23 cellular contexts compared by ENCODE assay signal in genomic region chr12:63525831-63526230, GRCh38.
"Had no signal": no experiment of that assay in that cellular context is flagged by ENCODE, and none has a peak within 500 bp of the region (broad histone marks: within the 10 kb centered on the region; RNA-seq: fewer than 3 reads in every experiment).

No MANE protein-coding gene starts in this region.

- H3K27ac ChIP-seq: brain microvascular endothelial cell, cardiac muscle cell, KMS-11, WERI-Rb-1 had no signal

- H3K4me1 Mint-ChIP-seq: activated CD4-positive, alpha-beta memory T cell treated with anti-CD3 and anti-CD28 coated beads, Interleukin-2, amount 10 ng/mL, durations not matched to agents 7 days and 5 days; activated CD4-positive, alpha-beta T cell treated with anti-CD3 and anti-CD28 coated beads for 36 hours; activated naive CD4-positive, alpha-beta T cell treated with anti-CD3 and anti-CD28 coated beads, Interleukin-2, amount 10 ng/mL, durations not matched to agents 7 days and 5 days; activated naive CD8-positive, alpha-beta T cell treated with anti-CD3 and anti-CD28 coated beads for 36 hours had no signal

- H3K9me3 Mint-ChIP-seq: activated CD4-positive, alpha-beta memory T cell treated with anti-CD3 and anti-CD28 coated beads, Interleukin-2, amount 10 ng/mL, durations not matched to agents 7 days and 5 days; activated naive CD4-positive, alpha-beta T cell treated with anti-CD3 and anti-CD28 coated beads, Interleukin-2, amount 10 ng/mL, durations not matched to agents 7 days and 5 days; activated T-helper 2 cell treated with anti-CD3 and anti-CD28 coated beads, Interferon-gamma antibody, Interleukin-2, Interleukin-4, amounts not matched to agents 10 μg/mL and 5 μg/mL and 100 μg/mL, durations not matched to agents 14 hours and 24 hours and 36 hours had no signal

- H3K27me3 Mint-ChIP-seq: activated CD4-positive, alpha-beta memory T cell treated with anti-CD3 and anti-CD28 coated beads, Interleukin-2, amount 10 ng/mL, durations not matched to agents 7 days and 5 days; activated CD4-positive, alpha-beta T cell treated with anti-CD3 and anti-CD28 coated beads for 36 hours; activated naive CD4-positive, alpha-beta T cell treated with anti-CD3 and anti-CD28 coated beads, Interleukin-2, amount 10 ng/mL, durations not matched to agents 7 days and 5 days; activated naive CD8-positive, alpha-beta T cell treated with anti-CD3 and anti-CD28 coated beads for 36 hours had no signal

- H3K9ac ChIP-seq: KMS-11 had no signal

- H3K36me3 ChIP-seq: brain microvascular endothelial cell, cardiac muscle cell, WERI-Rb-1 had no signal

- H3K4me3 Mint-ChIP-seq: activated CD4-positive, alpha-beta memory T cell treated with anti-CD3 and anti-CD28 coated beads, Interleukin-2, amount 10 ng/mL, durations not matched to agents 7 days and 5 days; activated CD4-positive, alpha-beta T cell treated with anti-CD3 and anti-CD28 coated beads for 36 hours; activated naive CD4-positive, alpha-beta T cell treated with anti-CD3 and anti-CD28 coated beads, Interleukin-2, amount 10 ng/mL, durations not matched to agents 7 days and 5 days; activated naive CD8-positive, alpha-beta T cell treated with anti-CD3 and anti-CD28 coated beads for 36 hours had no signal

- H3K4me3 ChIP-seq: cardiac muscle cell had no signal

- H3K36me3 Mint-ChIP-seq: activated naive CD4-positive, alpha-beta T cell treated with anti-CD3 and anti-CD28 coated beads, Interleukin-2, amount 10 ng/mL, durations not matched to agents 7 days and 5 days; activated naive CD8-positive, alpha-beta T cell treated with anti-CD3 and anti-CD28 coated beads for 36 hours had no signal

- H3K4me2 ChIP-seq: KMS-11 had no signal

- DNase-seq: activated CD4-positive, alpha-beta memory T cell treated with anti-CD3 and anti-CD28 coated beads, Interleukin-2, amount 10 ng/mL, durations not matched to agents 7 days and 5 days; activated CD4-positive, alpha-beta T cell treated with anti-CD3 and anti-CD28 coated beads for 36 hours; activated CD4-positive, alpha-beta T cell treated with anti-CD3 and anti-CD28 coated beads, Interleukin-2, amount 50 U/mL, for 1 hour; activated gamma-delta T cell treated with Interleukin-2 at 50 U/mL for 16 hours; activated naive CD4-positive, alpha-beta T cell treated with anti-CD3 and anti-CD28 coated beads, Interleukin-2, amount 10 ng/mL, durations not matched to agents 7 days and 5 days; activated naive CD8-positive, alpha-beta T cell treated with anti-CD3 and anti-CD28 coated beads for 36 hours; activated T-cell treated with anti-CD3 and anti-CD28 coated beads for 4 hours; activated T-cell treated with anti-CD3 and anti-CD28 coated beads, Interleukin-2, amount 50 U/mL, for 48 hours; brain microvascular endothelial cell; cerebellar nuclear complex; NCI-H1092 treated with DMSO at 0.1 percent for 48 hours; NCI-H1436; NCI-H187 treated with DMSO at 0.1 percent for 48 hours; NCI-H2081 treated with DMSO at 0.1 percent for 48 hours; NCI-H446; NCI-H524; PC-3; SHP77 treated with DMSO at 0.1 percent for 48 hours; T-helper 1 cell; WERI-Rb-1 had no signal

- H3K27ac Mint-ChIP-seq: activated CD4-positive, alpha-beta memory T cell treated with anti-CD3 and anti-CD28 coated beads, Interleukin-2, amount 10 ng/mL, durations not matched to agents 7 days and 5 days; activated CD4-positive, alpha-beta T cell treated with anti-CD3 and anti-CD28 coated beads for 36 hours; activated naive CD4-positive, alpha-beta T cell treated with anti-CD3 and anti-CD28 coated beads, Interleukin-2, amount 10 ng/mL, durations not matched to agents 7 days and 5 days; activated naive CD8-positive, alpha-beta T cell treated with anti-CD3 and anti-CD28 coated beads for 36 hours; activated T-helper 2 cell treated with anti-CD3 and anti-CD28 coated beads, Interferon-gamma antibody, Interleukin-2, Interleukin-4, amounts not matched to agents 10 μg/mL and 5 μg/mL and 100 μg/mL, durations not matched to agents 14 hours and 24 hours and 36 hours had no signal

- H3K27me3 ChIP-seq: brain microvascular endothelial cell, cardiac muscle cell had no signal
